17 cellular contexts compared by ENCODE assay signal in genomic region chr3:142374687-142375086, GRCh38.
DNase-seq lines count a peak whose midpoint lies in the region; ATAC-seq and TF ChIP-seq lines count a peak whose summit lies in the region.
"Had no signal": no experiment of that assay in that cellular context is flagged by ENCODE, and none has a peak within 500 bp of the region (broad histone marks: within the 10 kb centered on the region; RNA-seq: fewer than 3 reads in every experiment).

No MANE protein-coding gene starts in this region.

- peaks cover 35% of the 10 kb centered on the region for H3K36me3 ChIP-seq in effector memory CD4-positive, alpha-beta T cell (ENCODE audit: control insufficient read depth, insufficient read depth, low read length)

- ATAC-seq in central memory CD8-positive, alpha-beta T cell (replicated peaks; ENCODE audit: extremely low read depth, poor library complexity, severe bottlenecking): no peak
- ATAC-seq in natural killer cell (no peak), HG03159 (IDR thresholded peaks at IDR 0.05; ENCODE audit: unreplicated experiment) (no peak)
- ATAC-seq: HCT116 had no signal

- H3K27me3 Mint-ChIP-seq in activated naive CD4-positive, alpha-beta T cell treated with anti-CD3 and anti-CD28 coated beads, Interleukin-2, amount 50 U/mL, for 24 hours: no peaks in the 10 kb centered on the region
- no peaks in the 10 kb centered on the region for H3K27me3 Mint-ChIP-seq in Calu3 (ENCODE audit: unreplicated experiment)
- no peaks in the 10 kb centered on the region for H3K27me3 Mint-ChIP-seq in central memory CD8-positive, alpha-beta T cell
- no peaks in the 10 kb centered on the region for H3K27me3 Mint-ChIP-seq in natural killer cell (ENCODE audit: low read depth in 2 of 2)
- H3K27me3 Mint-ChIP-seq: B cell; CD4-positive, alpha-beta memory T cell had no signal

- H3K36me3 Mint-ChIP-seq in activated naive CD4-positive, alpha-beta T cell treated with anti-CD3 and anti-CD28 coated beads, Interleukin-2, amount 50 U/mL, for 24 hours: peaks cover 22% of the 10 kb centered on the region
- H3K36me3 Mint-ChIP-seq in Calu3 (ENCODE audit: insufficient read depth, unreplicated experiment) (peaks cover 15% of the 10 kb centered on the region), natural killer cell (peaks cover 22% of the 10 kb centered on the region)
- H3K36me3 Mint-ChIP-seq in central memory CD8-positive, alpha-beta T cell (ENCODE audit: insufficient read depth): peaks cover 49% of the 10 kb centered on the region

- H3K4me3 Mint-ChIP-seq in activated naive CD4-positive, alpha-beta T cell treated with anti-CD3 and anti-CD28 coated beads, Interleukin-2, amount 50 U/mL, for 24 hours: no peak overlapping the region
- no peak overlapping the region for H3K4me3 Mint-ChIP-seq in Calu3 (ENCODE audit: low read depth, unreplicated experiment)
- no peak overlapping the region for H3K4me3 Mint-ChIP-seq in central memory CD8-positive, alpha-beta T cell
- no peak overlapping the region for H3K4me3 Mint-ChIP-seq in natural killer cell
- H3K4me3 Mint-ChIP-seq: B cell; CD4-positive, alpha-beta memory T cell had no signal

- H3K27me3 ChIP-seq in effector memory CD4-positive, alpha-beta T cell (replicated peaks; ENCODE audit: control insufficient read depth, insufficient read depth, low read length, poor library complexity, severe bottlenecking): no peaks in the 10 kb centered on the region

- DNase-seq in activated naive CD4-positive, alpha-beta T cell treated with anti-CD3 and anti-CD28 coated beads, Interleukin-2, amount 50 U/mL, for 16 hours: no peak
- DNase-seq in Calu3: no peak
- DNase-seq in central memory CD8-positive, alpha-beta T cell (ENCODE audit: low spot score in 2 of 2): no peak
- no peak for DNase-seq in natural killer cell
- DNase-seq in effector memory CD4-positive, alpha-beta T cell: no peak
- no peak for DNase-seq in hepatic stellate cell (ENCODE audit: low spot score)
- DNase-seq: ACHN; C1 segment of cervical spinal cord; Caco-2; CD4-positive, alpha-beta memory T cell; DMS53; GF-D8; IMR-90 had no signal

- intact Hi-C loops in Calu3 (cut with micrococcal nuclease; ENCODE audit: unreplicated experiment): loop anchor here (10.0 kb wide), 1 partner anchor 640 kb away; no protein-coding TSS in a partner anchor
- intact Hi-C loops in natural killer cell (cut with micrococcal nuclease): no loop called here

- H3K4me3 ChIP-seq in effector memory CD4-positive, alpha-beta T cell (ENCODE audit: insufficient read depth, low read depth, low read length, poor library complexity, severe bottlenecking): no peak overlapping the region

- H3K4me1 ChIP-seq in effector memory CD4-positive, alpha-beta T cell (ENCODE audit: control insufficient read depth, insufficient read depth, low read length, poor library complexity, severe bottlenecking): no peaks in the 10 kb centered on the region
- H3K4me1 ChIP-seq: Caco-2 had no signal

- H3K9me3 Mint-ChIP-seq in activated naive CD4-positive, alpha-beta T cell treated with anti-CD3 and anti-CD28 coated beads, Interleukin-2, amount 50 U/mL, for 24 hours: no peaks in the 10 kb centered on the region
- H3K9me3 Mint-ChIP-seq in Calu3 (ENCODE audit: low read depth, unreplicated experiment): no peaks in the 10 kb centered on the region
- no peaks in the 10 kb centered on the region for H3K9me3 Mint-ChIP-seq in central memory CD8-positive, alpha-beta T cell
- H3K9me3 Mint-ChIP-seq in natural killer cell: no peaks in the 10 kb centered on the region
- H3K9me3 Mint-ChIP-seq: CD4-positive, alpha-beta memory T cell had no signal

- TF ChIP-seq CTCF in Calu3 (IDR thresholded peaks at IDR 0.05; ENCODE audit: unreplicated experiment) (no peak), natural killer cell (IDR thresholded peaks at IDR 0.05) (no peak)

- H3K4me1 Mint-ChIP-seq in activated naive CD4-positive, alpha-beta T cell treated with anti-CD3 and anti-CD28 coated beads, Interleukin-2, amount 50 U/mL, for 24 hours: no peaks in the 10 kb centered on the region
- H3K4me1 Mint-ChIP-seq in Calu3 (ENCODE audit: low read depth, unreplicated experiment): no peaks in the 10 kb centered on the region
- H3K4me1 Mint-ChIP-seq in central memory CD8-positive, alpha-beta T cell: peaks cover 21% of the 10 kb centered on the region
- H3K4me1 Mint-ChIP-seq in natural killer cell: no peaks in the 10 kb centered on the region
- H3K4me1 Mint-ChIP-seq: B cell had no signal

- no TSS peak for BruUV-seq in Calu3 (replicated peaks; lab: Mats Ljungman, UMichigan)

- no peaks in the 10 kb centered on the region for H3K9me3 ChIP-seq in effector memory CD4-positive, alpha-beta T cell (ENCODE audit: control insufficient read depth, low read length)
- H3K9me3 ChIP-seq: Caco-2 had no signal

- peak overlapping the region; percentile 9 for H3K27ac Mint-ChIP-seq in activated naive CD4-positive, alpha-beta T cell treated with anti-CD3 and anti-CD28 coated beads, Interleukin-2, amount 50 U/mL, for 24 hours
- H3K27ac Mint-ChIP-seq in Calu3 (ENCODE audit: unreplicated experiment) (peak overlapping the region; percentile 18), natural killer cell (peak overlapping the region; percentile 5 to 19)
- H3K27ac Mint-ChIP-seq in central memory CD8-positive, alpha-beta T cell (ENCODE audit: low read depth): peak overlapping the region; percentile 63

- CTCF ChIA-PET in Calu3 (lab: Charles Lee): no interaction called here

- no peak overlapping the region for H3K27ac ChIP-seq in effector memory CD4-positive, alpha-beta T cell (ENCODE audit: insufficient read depth, low read length, poor library complexity, severe bottlenecking)

Comparison
In these comparisons a context has a peak if more than half of its experiments do, and no peak if none do; other contexts are left out.
1. H3K27ac Mint-ChIP-seq: peak in every context shown above with its lines; median percentile 63 in central memory CD8-positive, alpha-beta T cell; 18 in Calu3; 12 in natural killer cell; 9 in activated naive CD4-positive, alpha-beta T cell treated with anti-CD3 and anti-CD28 coated beads, Interleukin-2, amount 50 U/mL, for 24 hours.